10 cellular contexts compared by ENCODE assay signal in genomic region chr9:130448035-130448624, GRCh38. TPM values are rescaled to one million over a fixed set of nuclear protein-coding genes. Genes with fewer than 3 reads are reported as not detected.
DNase-seq lines count a peak whose midpoint lies in the region; ATAC-seq and TF ChIP-seq lines count a peak whose summit lies in the region.
"Had no signal": no experiment of that assay in that cellular context is flagged by ENCODE, and none has a peak within 500 bp of the region (broad histone marks: within the 10 kb centered on the region; RNA-seq: fewer than 3 reads in every experiment).

No MANE protein-coding gene starts in this region.

- ATAC-seq in right lobe of liver (no peak), omental fat pad (ENCODE audit: low FRiP score) (no peak)
- ATAC-seq: pancreas had no signal

- H3K9me3 ChIP-seq in MG63, result no peaks in the 10 kb centered on the region
- no peaks in the 10 kb centered on the region for H3K9me3 ChIP-seq in WERI-Rb-1 (ENCODE audit: severe bottlenecking)
- H3K9me3 ChIP-seq in right lobe of liver, result no peaks in the 10 kb centered on the region
- H3K9me3 ChIP-seq in Karpas-422 (ENCODE audit: low read length), result no peaks in the 10 kb centered on the region
- no peaks in the 10 kb centered on the region for H3K9me3 ChIP-seq in esophagus muscularis mucosa
- H3K9me3 ChIP-seq: pancreas had no signal

- H3K27me3 ChIP-seq in MG63 (no peaks in the 10 kb centered on the region), WERI-Rb-1 (ENCODE audit: insufficient read depth, low read depth, severe bottlenecking) (no peaks in the 10 kb centered on the region), right lobe of liver (no peaks in the 10 kb centered on the region), Karpas-422 (ENCODE audit: low read length) (no peaks in the 10 kb centered on the region), esophagus muscularis mucosa (peaks cover 0 to 9% (median 0%) of the 10 kb centered on the region in 4 donors)
- H3K27me3 ChIP-seq: pancreas had no signal

- no peak overlapping the region; the same call in 1 of the 2 replicates for H3K9ac ChIP-seq in Karpas-422 (ENCODE audit: low read length)

- DNase-seq in DMS53 (lab: John Stamatoyannopoulos, UW), result peak; percentile 53
- DNase-seq in DMS53 treated with DMSO at 0.1 percent for 48 hours (lab: John Stamatoyannopoulos, UW; ENCODE audit: unreplicated experiment), result no peak
- DNase-seq in MG63, result peak; percentile 38
- DNase-seq in WERI-Rb-1, result peak; percentile 78
- DNase-seq in right lobe of liver, result peak in 1 of 3 donors; percentile 62
- no peak for DNase-seq in Karpas-422
- no peak for DNase-seq in esophagus muscularis mucosa (ENCODE audit: extremely low spot score)
- DNase-seq in omental fat pad (ENCODE audit: low spot score), result no peak

- WGBS in right lobe of liver (ENCODE audit: insufficient coverage, low coverage, low lambda C conversion rate, missing lambda C conversion rate), result 44% methylated on average over 9 of the region's 12 CpGs
- WGBS in esophagus muscularis mucosa, result 68% methylated on average over 12 of the region's 12 CpGs

- peak overlapping the region; percentile 90 for H3K27ac ChIP-seq in WERI-Rb-1
- peak overlapping the region in 2 of 3 donors; percentile 91 to 99 for H3K27ac ChIP-seq in right lobe of liver
- H3K27ac ChIP-seq in Karpas-422 (ENCODE audit: low read length), result no peak overlapping the region
- no peak overlapping the region for H3K27ac ChIP-seq in esophagus muscularis mucosa (replicated peaks in 1 of 4)
- H3K27ac ChIP-seq: 22Rv1, pancreas had no signal

- H2AFZ ChIP-seq in Karpas-422 (ENCODE audit: low read length), result no peak overlapping the region

- H3K36me3 ChIP-seq in MG63 (peaks cover 57% of the 10 kb centered on the region), WERI-Rb-1 (no peaks in the 10 kb centered on the region), right lobe of liver (peaks cover 0 to 6% (median 2%) of the 10 kb centered on the region in 4 donors), Karpas-422 (ENCODE audit: insufficient read depth, low read length) (no peaks in the 10 kb centered on the region), esophagus muscularis mucosa (no peaks in the 10 kb centered on the region)
- H3K36me3 ChIP-seq: pancreas had no signal

- TF ChIP-seq CTCF in WERI-Rb-1 (IDR thresholded peaks at IDR 0.05; ENCODE audit: low read depth, low read length), result no peak
- no peak for TF ChIP-seq CTCF in right lobe of liver (IDR thresholded peaks at IDR 0.05)
- no peak for TF ChIP-seq CTCF in esophagus muscularis mucosa (IDR thresholded peaks at IDR 0.05)
- no peak for TF ChIP-seq CTCF in omental fat pad (IDR thresholded peaks at IDR 0.05)

- no peaks in the 10 kb centered on the region for H4K20me1 ChIP-seq in Karpas-422 (ENCODE audit: insufficient read depth, low read depth, low read length)

- peaks cover 0 to 76% (median 38%) of the 10 kb centered on the region in 4 donors for H3K4me1 ChIP-seq in right lobe of liver
- no peaks in the 10 kb centered on the region for H3K4me1 ChIP-seq in Karpas-422 (ENCODE audit: low read length)
- H3K4me1 ChIP-seq in esophagus muscularis mucosa, result peaks cover 74 to 92% (median 82%) of the 10 kb centered on the region in 4 donors

- H3K4me2 ChIP-seq in Karpas-422 (ENCODE audit: low read depth, low read length, poor library complexity, severe bottlenecking), result no peak overlapping the region

- intact Hi-C loops in right lobe of liver (cut with DNase I), result no loop called here
- intact Hi-C loops in esophagus muscularis mucosa (cut with DNase I), result no loop called here

- TF ChIP-seq EP300 in esophagus muscularis mucosa (IDR thresholded peaks at IDR 0.05), result no peak

- no peaks in the 10 kb centered on the region for H3K79me2 ChIP-seq in Karpas-422 (ENCODE audit: low read length)

- H3K4me3 ChIP-seq in MG63 (no peak overlapping the region), WERI-Rb-1 (ENCODE audit: low read depth, low read length) (no peak overlapping the region), right lobe of liver (peak overlapping the region in 1 of 3 donors; percentile 96), Karpas-422 (ENCODE audit: low read length) (no peak overlapping the region), esophagus muscularis mucosa (no peak overlapping the region)
- H3K4me3 ChIP-seq: pancreas had no signal

- H3K9me2 ChIP-seq in Karpas-422 (replicated peaks; ENCODE audit: insufficient read depth, low read length), result no peaks in the 10 kb centered on the region

- TF ChIP-seq POLR2A in right lobe of liver (IDR thresholded peaks at IDR 0.05) (no peak), esophagus muscularis mucosa (IDR thresholded peaks at IDR 0.05; ENCODE audit: low read depth) (no peak)

RNA-seq across cellular contexts. Expression of gene ASS1, which starts 3.4 kb away (rescaled TPM):
- total RNA-seq in MG63 (2014; rRNA removed; shearing (Covaris generic); ENCODE audit: low replicate concordance), result 536 and 752 TPM in 2 replicates
- total RNA-seq in right lobe of liver, result 1,000 to 10,000 TPM in 3 of 6 experiments, 100 to 1,000 TPM in 3; 437 to 1,278 (median 1,014) TPM
- not detected in 2 replicates for total RNA-seq in Karpas-422 (2014; rRNA removed; shearing (Covaris generic); ENCODE audit: low replicate concordance)
- total RNA-seq in esophagus muscularis mucosa, result 100 to 1,000 TPM in 1 of 4 donors, 10 to 100 TPM in 3; 67.7 to 113 (median 97.1) TPM
- 100 to 1,000 TPM; 250 to 621 (median 378) TPM for total RNA-seq in omental fat pad

Comparison
In these comparisons a context has a peak if more than half of its experiments do, and no peak if none do; other contexts are left out.
1. DNase-seq: peak in DMS53 (single experiment), MG63 (single experiment) and WERI-Rb-1 (single experiment); none in DMS53 treated with DMSO at 0.1 percent for 48 hours (single experiment), Karpas-422 (single experiment), esophagus muscularis mucosa (single experiment) and omental fat pad (single experiment).
2. H3K27ac ChIP-seq: peak in WERI-Rb-1 (single experiment) and right lobe of liver (2 of 3); none in Karpas-422 (single experiment) and esophagus muscularis mucosa (0 of 4).
3. RNA of gene ASS1, which starts 3.4 kb away (total RNA-seq): 437 to 1,278 TPM in right lobe of liver, 536 to 752 TPM in MG63, 250 to 621 TPM in omental fat pad and 67.7 to 113 TPM in esophagus muscularis mucosa; not detected in Karpas-422; every median in the first group is over 10 times any median in the second.